ENCODE assay signal across 14 cellular contexts in the genomic region with DNA sequence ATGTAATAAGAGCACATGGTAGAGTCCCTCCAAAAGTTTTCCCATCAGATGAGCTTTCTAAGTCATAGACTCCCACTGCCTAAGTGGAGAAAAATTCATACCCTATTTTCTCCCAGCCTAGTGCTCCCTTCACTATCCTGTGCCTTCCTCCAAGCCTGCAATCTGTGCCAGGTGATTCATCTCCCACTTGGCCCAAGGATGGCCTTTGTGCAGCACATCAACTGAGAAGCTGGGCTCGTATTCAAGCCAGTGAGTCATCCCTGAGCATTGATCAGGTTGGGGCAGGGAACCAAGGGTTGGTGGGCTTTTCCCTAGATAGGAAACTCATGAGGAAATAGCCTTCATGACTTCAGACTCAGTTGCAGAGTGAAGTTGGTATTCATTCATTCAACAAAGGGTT.
DNase-seq lines count a peak whose midpoint lies in the region; FAIRE-seq lines count a peak whose summit lies in the region.
"Had no signal": no experiment of that assay in that cellular context is flagged by ENCODE, and none has a peak within 500 bp of the region (broad histone marks: within the 10 kb centered on the region; RNA-seq: fewer than 3 reads in every experiment).

No MANE protein-coding gene starts in this region.

- DNase-seq in DMS53 (lab: John Stamatoyannopoulos, UW), result peak; percentile 10
- DNase-seq in DMS53 treated with DMSO at 0.1 percent for 48 hours (lab: John Stamatoyannopoulos, UW; ENCODE audit: unreplicated experiment), result no peak
- DNase-seq in amniotic stem cell (lab: John Stamatoyannopoulos, UW), result peak; percentile 5
- peak; percentile 67 for DNase-seq in fibroblast of the conjunctiva (ENCODE audit: low read depth)
- DNase-seq in urothelium cell line (ENCODE audit: low spot score), result peak; percentile 77
- DNase-seq in iPS-NIHi7 (ENCODE audit: extremely low spot score), result no peak
- DNase-seq in NCI-H2227 (lab: John Stamatoyannopoulos, UW; ENCODE audit: unreplicated experiment), result no peak
- no peak for DNase-seq in NCI-H2029 treated with DMSO at 0.1 percent for 48 hours (lab: John Stamatoyannopoulos, UW)
- DNase-seq: activated T-cell treated with anti-CD3 and anti-CD28 coated beads, Interleukin-2, amount 50 U/mL, for 1 hour; effector CD8-positive, alpha-beta T cell; lower lobe of right lung; NCI-H1092 treated with DMSO at 0.1 percent for 48 hours; small intestine; SW 1271 had no signal

- FAIRE-seq in urothelium cell line (lab: Jason Lieb, UNC), result no peak
- FAIRE-seq: small intestine had no signal

Comparison
In these comparisons a context has a peak if more than half of its experiments do, and no peak if none do; other contexts are left out.
1. DNase-seq: peak in DMS53 (single experiment), amniotic stem cell (single experiment), fibroblast of the conjunctiva (single experiment) and urothelium cell line (single experiment); none in DMS53 treated with DMSO at 0.1 percent for 48 hours (single experiment), iPS-NIHi7 (single experiment), NCI-H2227 (single experiment) and NCI-H2029 treated with DMSO at 0.1 percent for 48 hours (single experiment).